In the genomic region with DNA sequence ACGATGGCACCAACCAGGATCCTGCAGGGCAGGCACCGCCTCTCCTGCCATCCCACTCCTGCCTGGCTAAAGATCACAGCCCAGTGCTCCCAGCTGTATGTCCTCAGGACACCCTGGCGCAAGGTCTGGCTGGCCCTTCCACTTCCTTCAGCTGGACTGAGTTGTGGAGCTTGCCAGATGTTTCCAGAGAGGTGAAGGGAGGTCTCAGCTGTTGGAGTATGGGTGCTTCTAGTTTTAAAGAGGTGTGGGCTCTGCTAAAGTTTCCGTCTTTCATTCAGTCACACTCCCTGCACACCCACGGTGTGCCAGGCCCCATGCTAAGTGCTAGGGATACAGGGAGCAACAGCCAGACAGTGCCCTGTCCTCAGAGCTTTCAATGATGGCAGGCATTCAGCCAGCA, we compare ENCODE assay signal across 16 cellular contexts.
"Had no signal": no experiment of that assay in that cellular context is flagged by ENCODE, and none has a peak within 500 bp of the region (broad histone marks: within the 10 kb centered on the region; RNA-seq: fewer than 3 reads in every experiment).

No MANE protein-coding gene starts in this region.

- H3K9me3 ChIP-seq: body of pancreas, tibial artery, uterus had no signal

- ATAC-seq: activated CD4-positive, CD25-positive, alpha-beta regulatory T cell treated with anti-CD3 and anti-CD28 coated beads, Interleukin-2, amount 50 U/mL, for 24 hours; body of pancreas; effector memory CD8-positive, alpha-beta T cell had no signal

- H3K4me3 ChIP-seq: body of pancreas, tibial artery, uterus had no signal

- DNase-seq: activated CD4-positive, alpha-beta memory T cell treated with anti-CD3 and anti-CD28 coated beads for 36 hours; activated CD8-positive, alpha-beta memory T cell treated with anti-CD3 and anti-CD28 coated beads, Interleukin-2, amount 50 U/mL, for 4 hours; activated naive CD4-positive, alpha-beta T cell treated with anti-CD3 and anti-CD28 coated beads, Interleukin-2, amount 50 U/mL, for 16 hours; amniotic stem cell; body of pancreas; central memory CD4-positive, alpha-beta T cell; cortex of kidney; effector memory CD8-positive, alpha-beta T cell; hypothalamus; kidney glomerular epithelial cell; retina; stimulated activated CD4-positive, alpha-beta T cell treated with anti-CD3 and anti-CD28 coated beads, Interleukin-15, amount 100 ng/mL, for 24 hours; stimulated activated CD4-positive, alpha-beta T cell treated with anti-CD3 and anti-CD28 coated beads, Interleukin-4, amount 100 ng/mL, for 24 hours; tibial artery; uterus had no signal

- H3K36me3 ChIP-seq: tibial artery, uterus had no signal

- H3K36me3 Mint-ChIP-seq: activated CD4-positive, alpha-beta memory T cell treated with anti-CD3 and anti-CD28 coated beads for 36 hours had no signal

- H3K27ac Mint-ChIP-seq: activated CD4-positive, alpha-beta memory T cell treated with anti-CD3 and anti-CD28 coated beads for 36 hours had no signal

- H3K27me3 ChIP-seq: body of pancreas, tibial artery, uterus had no signal

- H3K9me3 Mint-ChIP-seq: effector memory CD8-positive, alpha-beta T cell had no signal

- H3K4me1 ChIP-seq: uterus had no signal

- H3K27me3 Mint-ChIP-seq: activated CD4-positive, alpha-beta memory T cell treated with anti-CD3 and anti-CD28 coated beads for 36 hours had no signal

- H3K27ac ChIP-seq: body of pancreas, tibial artery, uterus had no signal

- H3K4me3 Mint-ChIP-seq: activated CD4-positive, alpha-beta memory T cell treated with anti-CD3 and anti-CD28 coated beads for 36 hours; effector memory CD8-positive, alpha-beta T cell had no signal
